In genomic region chr19:32373614-32374295, GRCh38 we compare ENCODE assay signal across 1 cellular context.
TF ChIP-seq lines count a peak whose summit lies in the region.

No MANE protein-coding gene starts in this region.

TF ChIP-seq in HEK293, 187 proteins besides CTCF, POLR2A, EP300 and RAD21 (continued from another document and continues in another):
- peak; percentile 85; the same call in 1 of the 2 replicates for TF ChIP-seq TRIM28 (IDR thresholded peaks at IDR 0.05; ENCODE audit: borderline replicate concordance, low read length)
- TF ChIP-seq GLI2 (tag by site-specific recombination; IDR thresholded peaks at IDR 0.05; ENCODE audit: borderline replicate concordance, low read depth): peak; percentile 82
- TF ChIP-seq KLF8 (tag by site-specific recombination; IDR thresholded peaks at IDR 0.05): peak; percentile 93
- TF ChIP-seq ZNF560 (tag by site-specific recombination; IDR thresholded peaks at IDR 0.05; ENCODE audit: borderline replicate concordance): no peak
- TF ChIP-seq ZBTB17 (tag by site-specific recombination; IDR thresholded peaks at IDR 0.05): peak; percentile 94
- TF ChIP-seq ZNF660 (tag by site-specific recombination; IDR thresholded peaks at IDR 0.05): peak; percentile 99
- TF ChIP-seq ZNF404 (tag by site-specific recombination; IDR thresholded peaks at IDR 0.05): no peak
- TF ChIP-seq ZNF248 (tag by site-specific recombination; IDR thresholded peaks at IDR 0.05): no peak
- no peak for TF ChIP-seq GFI1B (tag by site-specific recombination; IDR thresholded peaks at IDR 0.05)
- no peak; the same call in 1 of the 2 replicates for TF ChIP-seq ZNF549 (tag by site-specific recombination; IDR thresholded peaks at IDR 0.05)
- no peak for TF ChIP-seq GLI4 (tag by site-specific recombination; IDR thresholded peaks at IDR 0.05)
- TF ChIP-seq ZNF544 (tag by site-specific recombination; IDR thresholded peaks at IDR 0.05): no peak
- no peak for TF ChIP-seq PBX3 (CRISPR knock-in tag; IDR thresholded peaks at IDR 0.05)
- no peak for TF ChIP-seq SALL2 (tag by site-specific recombination; IDR thresholded peaks at IDR 0.05; ENCODE audit: borderline replicate concordance)
- no peak for TF ChIP-seq ZNF274 (IDR thresholded peaks at IDR 0.05; ENCODE audit: low read length)
- TF ChIP-seq ZNF274 (tag by site-specific recombination; IDR thresholded peaks at IDR 0.05; ENCODE audit: borderline replicate concordance): no peak
- no peak for TF ChIP-seq ZNF747 (tag by site-specific recombination; IDR thresholded peaks at IDR 0.05)
- peak; percentile 77 for TF ChIP-seq ZNF449 (tag by site-specific recombination; IDR thresholded peaks at IDR 0.05)
- no peak for TF ChIP-seq GLIS1 (tag by site-specific recombination; IDR thresholded peaks at IDR 0.05)
- 0 out of 2 replicates have a peak, but pooled peaks have one; percentile 17 for TF ChIP-seq SP2 (tag by site-specific recombination; IDR thresholded peaks at IDR 0.05)
- TF ChIP-seq SETDB1 (IDR thresholded peaks at IDR 0.05; ENCODE audit: insufficient read length, low read length): peak; percentile 46
- peak; percentile 98 for TF ChIP-seq ZNF664 (tag by site-specific recombination; IDR thresholded peaks at IDR 0.05)
- no peak for TF ChIP-seq ZNF132 (tag by site-specific recombination; IDR thresholded peaks at IDR 0.05; ENCODE audit: borderline replicate concordance)
- TF ChIP-seq KLF9 (tag by site-specific recombination; IDR thresholded peaks at IDR 0.05; ENCODE audit: low read depth): 0 out of 2 replicates have a peak, but pooled peaks have one; percentile 37
- peak; percentile 98 for TF ChIP-seq ZNF2 (tag by site-specific recombination; IDR thresholded peaks at IDR 0.05)
- TF ChIP-seq ZNF488 (tag by site-specific recombination; IDR thresholded peaks at IDR 0.05): no peak; the same call in 1 of the 2 replicates
- peak; percentile 90 for TF ChIP-seq IKZF3 (tag by site-specific recombination; IDR thresholded peaks at IDR 0.05)
- TF ChIP-seq ZNF514 (tag by site-specific recombination; IDR thresholded peaks at IDR 0.05): no peak
- TF ChIP-seq ZNF211 (tag by site-specific recombination; IDR thresholded peaks at IDR 0.05; ENCODE audit: low read depth): 0 out of 2 replicates have a peak, but pooled peaks have one; percentile 30
- peak; percentile 99 for TF ChIP-seq SP7 (tag by site-specific recombination; IDR thresholded peaks at IDR 0.05)
- TF ChIP-seq ZNF341 (tag by site-specific recombination; IDR thresholded peaks at IDR 0.05; ENCODE audit: low read depth): no peak
- TF ChIP-seq ZNF169 (tag by site-specific recombination; IDR thresholded peaks at IDR 0.05): no peak
- 0 out of 2 replicates have a peak, but pooled peaks have one; percentile 12 for TF ChIP-seq ZNF157 (tag by site-specific recombination; IDR thresholded peaks at IDR 0.05)
- peak; percentile 46; the same call in 1 of the 2 replicates for TF ChIP-seq SP3 (tag by site-specific recombination; IDR thresholded peaks at IDR 0.05)
- TF ChIP-seq ZBTB49 (tag by site-specific recombination; IDR thresholded peaks at IDR 0.05; ENCODE audit: low read depth): no peak
- TF ChIP-seq ZNF692 (tag by site-specific recombination; IDR thresholded peaks at IDR 0.05): peak; percentile 91
- no peak for TF ChIP-seq ZNF202 (tag by site-specific recombination; IDR thresholded peaks at IDR 0.05; ENCODE audit: borderline replicate concordance)
- TF ChIP-seq ZNF214 (tag by site-specific recombination; IDR thresholded peaks at IDR 0.05; ENCODE audit: borderline replicate concordance): no peak
- no peak; the same call in 1 of the 2 replicates for TF ChIP-seq ZNF266 (tag by site-specific recombination; IDR thresholded peaks at IDR 0.05; ENCODE audit: low read depth)
- no peak; the same call in 1 of the 2 replicates for TF ChIP-seq ZNF174 (tag by site-specific recombination; IDR thresholded peaks at IDR 0.05)
- TF ChIP-seq ZSCAN16 (tag by site-specific recombination; IDR thresholded peaks at IDR 0.05): no peak
- peak; percentile 77 for TF ChIP-seq PRDM6 (tag by site-specific recombination; IDR thresholded peaks at IDR 0.05)
- 0 out of 2 replicates have a peak, but pooled peaks have one; percentile 53 for TF ChIP-seq ZNF626 (tag by site-specific recombination; IDR thresholded peaks at IDR 0.05)
- no peak for TF ChIP-seq ZNF530 (tag by site-specific recombination; IDR thresholded peaks at IDR 0.05; ENCODE audit: low read depth)
- no peak for TF ChIP-seq ZNF624 (tag by site-specific recombination; IDR thresholded peaks at IDR 0.05)
- no peak for TF ChIP-seq ZNF433 (tag by site-specific recombination; IDR thresholded peaks at IDR 0.05; ENCODE audit: low read depth)
- TF ChIP-seq ZNF350 (tag by site-specific recombination; IDR thresholded peaks at IDR 0.05): no peak
- peak; percentile 91 for TF ChIP-seq ZSCAN4 (tag by site-specific recombination; IDR thresholded peaks at IDR 0.05)
- TF ChIP-seq ZBTB44 (tag by site-specific recombination; IDR thresholded peaks at IDR 0.05): peak; percentile 97
- no peak for TF ChIP-seq KLF16 (tag by site-specific recombination; IDR thresholded peaks at IDR 0.05)
- no peak for TF ChIP-seq ZNF223 (tag by site-specific recombination; IDR thresholded peaks at IDR 0.05)
- no peak for TF ChIP-seq ZBTB10 (tag by site-specific recombination; IDR thresholded peaks at IDR 0.05)
- TF ChIP-seq SCRT1 (tag by site-specific recombination; IDR thresholded peaks at IDR 0.05; ENCODE audit: borderline replicate concordance): no peak
- no peak for TF ChIP-seq ZNF138 (tag by site-specific recombination; IDR thresholded peaks at IDR 0.05; ENCODE audit: borderline replicate concordance)
- TF ChIP-seq BCL11A (tag by site-specific recombination; IDR thresholded peaks at IDR 0.05; ENCODE audit: low read depth): peak; percentile 98
- TF ChIP-seq ZFP3 (tag by site-specific recombination; IDR thresholded peaks at IDR 0.05; ENCODE audit: low read depth): no peak
